In genomic region chr17:7215136-7215638, GRCh38 we compare ENCODE assay signal across 8 cellular contexts. TPM values are rescaled to one million over a fixed set of nuclear protein-coding genes. Genes with fewer than 3 reads are reported as not detected.
A peak's percentile ranks its signal among the peaks of the same experiment; 100 is the strongest.
DNase-seq lines count a peak whose midpoint lies in the region; ATAC-seq and TF ChIP-seq lines count a peak whose summit lies in the region.

No MANE protein-coding gene starts in this region.

- H3K4me3 Mint-ChIP-seq in WTC11 = peak overlapping the region; percentile 86

- DNase-seq in HEK293T (ENCODE audit: extremely low spot score) (no peak), WTC11 (ENCODE audit: low spot score) (no peak), right atrium auricular region (ENCODE audit: low spot score) (no peak), smooth muscle cell (lab: John Stamatoyannopoulos, UW; ENCODE audit: unreplicated experiment) (no peak), HPDE6-E6E7 (ENCODE audit: extremely low spot score) (no peak), colonic mucosa (no peak)

- H3F3A ChIP-seq in smooth muscle cell (ENCODE audit: low read depth) = peaks cover 23% of the 10 kb centered on the region

- peak overlapping the region; percentile 49 to 61 for H3K4me3 ChIP-seq in right atrium auricular region
- H3K4me3 ChIP-seq in smooth muscle cell = peak overlapping the region; percentile 60
- no peak overlapping the region for H3K4me3 ChIP-seq in colonic mucosa

- peaks cover 59% of the 10 kb centered on the region for H3K4me1 Mint-ChIP-seq in WTC11

- POLR2A ChIA-PET in HEK293T (lab: Yijun Ruan, JAX) = interaction anchor here (1.1 to 3.3 kb wide), 5 partner anchors 24 to 180 kb away, joined by 4 to 13 read pairs (median 8); partner anchors contain the start of genes GABARAP, NEURL4, PHF23 and SLC16A13
- POLR2A ChIA-PET in WTC11 (lab: Charles Lee) = interaction anchor here (0.7 to 1.1 kb wide), 4 partner anchors 14 to 221 kb away, joined by 3 to 6 read pairs (median 4); no protein-coding TSS in a partner anchor

- H3K4me2 ChIP-seq in smooth muscle cell = peak overlapping the region; percentile 96

- H3K27ac ChIP-seq in right atrium auricular region (peak overlapping the region; percentile 78 to 97), smooth muscle cell (ENCODE audit: low read depth) (peak overlapping the region; percentile 88), colonic mucosa (no peak overlapping the region)

- peaks cover 60% of the 10 kb centered on the region for H4K20me1 ChIP-seq in smooth muscle cell (ENCODE audit: low read depth)

- no peaks in the 10 kb centered on the region for H3K27me3 ChIP-seq in right atrium auricular region
- H3K27me3 ChIP-seq in smooth muscle cell (ENCODE audit: low read depth) = no peaks in the 10 kb centered on the region
- H3K27me3 ChIP-seq in colonic mucosa = no peaks in the 10 kb centered on the region

- intact Hi-C loops in colonic mucosa (cut with DNase I) = no loop called here

- H3K4me1 ChIP-seq in right atrium auricular region (peaks cover 0 to 64% of the 10 kb centered on the region in 2 donors), smooth muscle cell (ENCODE audit: low read depth) (peaks cover 53% of the 10 kb centered on the region), colonic mucosa (no peaks in the 10 kb centered on the region)

- TF ChIP-seq CTCF in WTC11 (IDR thresholded peaks at IDR 0.05) (no peak), right atrium auricular region (IDR thresholded peaks at IDR 0.05) (peak in 1 of 2 donors; percentile 6), smooth muscle cell (IDR thresholded peaks at IDR 0.05; ENCODE audit: borderline replicate concordance, insufficient read depth, poor library complexity, severe bottlenecking) (no peak), colonic mucosa (IDR thresholded peaks at IDR 0.05) (no peak)

- H3K36me3 Mint-ChIP-seq in WTC11 = no peaks in the 10 kb centered on the region

- H3K36me3 ChIP-seq in right atrium auricular region (no peaks in the 10 kb centered on the region), smooth muscle cell (ENCODE audit: low read depth) (no peaks in the 10 kb centered on the region), colonic mucosa (no peaks in the 10 kb centered on the region)

- WGBS in smooth muscle cell (ENCODE audit: low lambda C conversion rate) = 7% methylated on average over 9 of the region's 9 CpGs

- CTCF ChIA-PET in HEK293T (lab: Yijun Ruan, JAX) = no interaction called here
- CTCF ChIA-PET in WTC11 (lab: Charles Lee) = interaction anchor here (0.9 to 2.9 kb wide), 12 partner anchors 19 to 189 kb away, joined by 3 to 17 read pairs (median 8); partner anchors contain the start of genes ASGR1, DVL2, SLC2A4 and TMEM256

- H2AFZ ChIP-seq in smooth muscle cell (ENCODE audit: low read depth) = no peak overlapping the region

- no peaks in the 10 kb centered on the region for H3K9me3 Mint-ChIP-seq in WTC11

- H3K9me3 ChIP-seq in right atrium auricular region = no peaks in the 10 kb centered on the region
- H3K9me3 ChIP-seq in smooth muscle cell (replicated peaks; ENCODE audit: low read depth) = no peaks in the 10 kb centered on the region
- no peaks in the 10 kb centered on the region for H3K9me3 ChIP-seq in colonic mucosa

- peaks cover 4% of the 10 kb centered on the region; the same call in 1 of the 2 replicates for H3K27me3 Mint-ChIP-seq in WTC11 (ENCODE audit: low read depth)

- ATAC-seq in WTC11 (peak; percentile 0; the same call in 1 of the 2 replicates), HG03432 (IDR thresholded peaks at IDR 0.05; ENCODE audit: unreplicated experiment) (no peak), HG03460 (IDR thresholded peaks at IDR 0.05; ENCODE audit: unreplicated experiment) (no peak)

- H3K79me2 ChIP-seq in smooth muscle cell (ENCODE audit: low read depth) = peaks cover 45% of the 10 kb centered on the region

- H3K9ac ChIP-seq in smooth muscle cell (ENCODE audit: low read depth) (no peak overlapping the region), colonic mucosa (ENCODE audit: low read depth in 2 of 2, low read length in 2 of 2) (peak overlapping the region in 1 of 2 donors; percentile 62)

- peak overlapping the region; percentile 92 for H3K27ac Mint-ChIP-seq in WTC11

TF ChIP-seq in HEK293T, 16 proteins besides CTCF, POLR2A, EP300 and RAD21:
- TF ChIP-seq NFRKB (IDR thresholded peaks at IDR 0.05) (no peak), SUZ12 (IDR thresholded peaks at IDR 0.05) (peak; percentile 95), CTBP1 (IDR thresholded peaks at IDR 0.05; ENCODE audit: borderline replicate concordance) (no peak)

TF ChIP-seq in WTC11, 78 proteins besides CTCF, POLR2A, EP300 and RAD21:
- TF ChIP-seq MAX (CRISPR knock-in tag; IDR thresholded peaks at IDR 0.05) (0 out of 2 replicates have a peak, but pooled peaks have one; percentile 23), FOXK1 (CRISPR knock-in tag; IDR thresholded peaks at IDR 0.05) (0 out of 2 replicates have a peak, but pooled peaks have one; percentile 41), TEAD4 (CRISPR knock-in tag; IDR thresholded peaks at IDR 0.05) (0 out of 2 replicates have a peak, but pooled peaks have one; percentile 66), RELA (CRISPR knock-in tag; IDR thresholded peaks at IDR 0.05; ENCODE audit: borderline replicate concordance) (no peak)

RNA-seq across cellular contexts. Expression of gene DLG4, which starts 4.4 kb away (rescaled TPM):
- total RNA-seq in WTC11 (2021) (47.1 to 59.7 TPM (median 48.0 TPM) in 3 replicates), right atrium auricular region (10 to 100 TPM; 15.1 to 33.4 TPM), smooth muscle cell (9.4 and 12.3 TPM in 2 replicates), colonic mucosa (1 to 10 TPM; 4.8 to 5.6 TPM)
- 2.3 and 4.2 TPM in 2 replicates for polyA plus RNA-seq in smooth muscle cell

RNA-seq across cellular contexts. Expression of gene ACADVL, which starts 4.6 kb away (rescaled TPM):
- total RNA-seq in WTC11 (2021) (213 to 236 TPM (median 221 TPM) in 3 replicates), right atrium auricular region (100 to 1,000 TPM; 695 to 758 TPM), smooth muscle cell (136 and 185 TPM in 2 replicates), colonic mucosa (100 to 1,000 TPM; 606 to 859 TPM)
- polyA plus RNA-seq in smooth muscle cell = 331 and 541 TPM in 2 replicates

RNA-seq across cellular contexts. Expression of gene DVL2, which starts 19.1 kb away (rescaled TPM):
- 57.6 to 67.3 TPM (median 59.8 TPM) in 3 replicates for total RNA-seq in WTC11 (2021)
- 10 to 100 TPM; 18.1 to 19.9 TPM for total RNA-seq in right atrium auricular region
- 26.1 and 31.8 TPM in 2 replicates for total RNA-seq in smooth muscle cell
- 46.7 and 49.6 TPM in 2 replicates for polyA plus RNA-seq in smooth muscle cell
- total RNA-seq in colonic mucosa = 10 to 100 TPM; 32.4 to 42.4 TPM

RNA-seq across cellular contexts. Expression of gene PHF23, which starts 24.1 kb away (rescaled TPM):
- total RNA-seq in WTC11 (2021) = 45.8 to 50.1 TPM (median 49.1 TPM) in 3 replicates
- total RNA-seq in right atrium auricular region = 10 to 100 TPM in 1 of 2 donors, 1 to 10 TPM in 1; 10.0 to 22.4 TPM
- 41.6 and 48.5 TPM in 2 replicates for total RNA-seq in smooth muscle cell
- polyA plus RNA-seq in smooth muscle cell = 33.8 and 46.5 TPM in 2 replicates
- total RNA-seq in colonic mucosa = 10 to 100 TPM; 29.8 to 38.6 TPM

RNA-seq across cellular contexts. Expression of gene GABARAP, which starts 27.1 kb away (rescaled TPM):
- 228 to 247 TPM (median 238 TPM) in 3 replicates for total RNA-seq in WTC11 (2021)
- total RNA-seq in right atrium auricular region = 100 to 1,000 TPM; 226 to 469 TPM
- total RNA-seq in smooth muscle cell = 305 and 363 TPM in 2 replicates
- 725 and 735 TPM in 2 replicates for polyA plus RNA-seq in smooth muscle cell
- 100 to 1,000 TPM; 378 to 513 TPM for total RNA-seq in colonic mucosa
